Comparison of ENCODE assay signal across 8 cellular contexts in the genomic region with DNA sequence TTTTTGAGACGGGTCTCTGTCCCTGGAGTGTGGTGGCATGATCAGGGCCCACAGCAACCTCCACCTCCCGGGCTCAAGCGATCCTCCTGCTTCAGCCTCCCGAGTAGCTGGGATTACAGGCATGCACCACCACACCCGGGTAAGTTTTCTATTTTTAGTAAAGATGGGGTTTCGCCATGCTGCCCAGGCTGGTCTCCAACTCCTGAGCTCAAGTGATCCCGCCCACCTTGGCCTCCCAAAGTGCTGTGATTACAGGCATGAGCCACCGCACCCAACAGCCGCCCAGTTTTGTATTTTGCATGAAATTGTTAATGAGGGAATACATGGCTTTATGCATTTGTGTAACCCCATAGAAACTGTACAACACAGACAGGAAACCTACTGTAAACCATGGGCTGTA. TPM values are rescaled to one million over a fixed set of nuclear protein-coding genes. Genes with fewer than 3 reads are reported as not detected.
DNase-seq lines count a peak whose midpoint lies in the region; ATAC-seq and TF ChIP-seq lines count a peak whose summit lies in the region.

No MANE protein-coding gene starts in this region.

- H3K9me3 ChIP-seq in CD8-positive, alpha-beta T cell (ENCODE audit: low read length), result no peaks in the 10 kb centered on the region

- no peaks in the 10 kb centered on the region for H3K27me3 Mint-ChIP-seq in CD8-positive, alpha-beta T cell (ENCODE audit: low read depth)
- peaks cover 2% of the 10 kb centered on the region for H3K27me3 Mint-ChIP-seq in IgD-negative memory B cell
- H3K27me3 Mint-ChIP-seq in neural crest cell (ENCODE audit: low read depth), result peaks cover 4% of the 10 kb centered on the region

- ATAC-seq in CD8-positive, alpha-beta T cell, result no peak
- ATAC-seq in HG02973 (IDR thresholded peaks at IDR 0.05; ENCODE audit: unreplicated experiment), result no peak
- ATAC-seq in GM21390 (IDR thresholded peaks at IDR 0.05; ENCODE audit: unreplicated experiment), result no peak

- no peaks in the 10 kb centered on the region for H3K9me3 Mint-ChIP-seq in CD8-positive, alpha-beta T cell
- no peaks in the 10 kb centered on the region for H3K9me3 Mint-ChIP-seq in IgD-negative memory B cell
- no peaks in the 10 kb centered on the region for H3K9me3 Mint-ChIP-seq in neural crest cell

- no peak overlapping the region for H3K27ac ChIP-seq in CD8-positive, alpha-beta T cell (ENCODE audit: low read depth, low read length)

- H3K27me3 ChIP-seq in CD8-positive, alpha-beta T cell (ENCODE audit: insufficient read depth, low read length), result no peaks in the 10 kb centered on the region

- intact Hi-C loops in CD8-positive, alpha-beta T cell (cut with DNase I, micrococcal nuclease), result loop anchor here (1.0 to 5.0 kb wide), 5 partner anchors 42 to 205 kb away; a partner anchor contains a TSS

- H3K27ac Mint-ChIP-seq in CD8-positive, alpha-beta T cell, result peak overlapping the region; percentile 76
- H3K27ac Mint-ChIP-seq in IgD-negative memory B cell (peak overlapping the region; percentile 97 to 99 (median 99)), neural crest cell (ENCODE audit: unreplicated experiment) (no peak overlapping the region)

- TF ChIP-seq CTCF in CD8-positive, alpha-beta T cell (IDR thresholded peaks at IDR 0.05), result no peak
- TF ChIP-seq CTCF in astrocyte of the spinal cord (IDR thresholded peaks at IDR 0.05; ENCODE audit: low read depth, low read length) (no peak), neural crest cell (conservative IDR thresholded peaks at IDR 0.05) (no peak)

- no peak overlapping the region for H3K4me3 ChIP-seq in CD8-positive, alpha-beta T cell (ENCODE audit: low read depth, low read length)
- H3K4me3 ChIP-seq in astrocyte of the spinal cord (ENCODE audit: low read depth, low read length), result peak overlapping the region; percentile 21

- H3K36me3 ChIP-seq in CD8-positive, alpha-beta T cell (ENCODE audit: insufficient read depth, low read length), result no peaks in the 10 kb centered on the region

- peak overlapping the region; percentile 87 for H3K4me3 Mint-ChIP-seq in CD8-positive, alpha-beta T cell
- peak overlapping the region; percentile 87 to 97 (median 92) for H3K4me3 Mint-ChIP-seq in IgD-negative memory B cell
- H3K4me3 Mint-ChIP-seq in neural crest cell, result peak overlapping the region; percentile 63

- in situ Hi-C loops in astrocyte of the spinal cord (cut with HindIII; ENCODE audit: low sequenced_read_pairs), result no loop called here

- peaks cover 29% of the 10 kb centered on the region for H3K4me1 Mint-ChIP-seq in CD8-positive, alpha-beta T cell (ENCODE audit: low read depth)
- H3K4me1 Mint-ChIP-seq in IgD-negative memory B cell (peaks cover 30 to 35% (median 31%) of the 10 kb centered on the region in 3 donors), neural crest cell (peaks cover 33% of the 10 kb centered on the region)

- peaks cover 13% of the 10 kb centered on the region for H3K4me1 ChIP-seq in CD8-positive, alpha-beta T cell (ENCODE audit: insufficient read depth, low read length)

- POLR2A ChIA-PET in CD8-positive, alpha-beta T cell (lab: Charles Lee), result interaction anchor here (0.7 to 10.2 kb wide), 5 partner anchors 11 to 91 kb away, joined by 3 to 100 read pairs (median 5); a partner anchor contains a TSS

- CTCF ChIA-PET in CD8-positive, alpha-beta T cell (lab: Charles Lee), result interaction anchor here (0.9 to 11.6 kb wide), 2 partner anchors 21 to 166 kb away, joined by 3 to 205 read pairs; no protein-coding TSS in a partner anchor

- H3K36me3 Mint-ChIP-seq in CD8-positive, alpha-beta T cell, result peaks cover 24% of the 10 kb centered on the region
- peaks cover 3% of the 10 kb centered on the region for H3K36me3 Mint-ChIP-seq in IgD-negative memory B cell
- peaks cover 10% of the 10 kb centered on the region for H3K36me3 Mint-ChIP-seq in neural crest cell (ENCODE audit: low read depth)

- no peak for DNase-seq in CD8-positive, alpha-beta T cell
- DNase-seq in astrocyte of the spinal cord (ENCODE audit: low read depth, low spot score) (no peak), neural crest cell (ENCODE audit: low read depth, low spot score) (no peak), T-helper 9 cell (no peak), C1 segment of cervical spinal cord (lab: John Stamatoyannopoulos, UW) (no peak)

RNA-seq across cellular contexts. Expression of a gene that starts 2.8 kb away (rescaled TPM):
- 100 to 1,000 TPM; 432 to 440 TPM for total RNA-seq in CD8-positive, alpha-beta T cell
- polyA plus RNA-seq in IgD-negative memory B cell, result 123 TPM
- 10.2 and 10.7 TPM in 2 replicates for total RNA-seq in neural crest cell

RNA-seq across cellular contexts. Expression of a gene that starts 6.0 kb away (rescaled TPM):
- 10 to 100 TPM; 34.4 to 35.3 TPM for total RNA-seq in CD8-positive, alpha-beta T cell
- polyA plus RNA-seq in IgD-negative memory B cell, result 91.4 TPM
- total RNA-seq in neural crest cell, result 116 and 124 TPM in 2 replicates

RNA-seq across cellular contexts. Expression of a gene that starts 15.6 kb away (rescaled TPM):
- 1 to 10 TPM; 6.2 to 6.3 TPM for total RNA-seq in CD8-positive, alpha-beta T cell
- 1.2 TPM for polyA plus RNA-seq in IgD-negative memory B cell
- total RNA-seq in neural crest cell, result 11.4 and 11.8 TPM in 2 replicates

RNA-seq across cellular contexts. Expression of a gene that starts 24.4 kb away (rescaled TPM):
- not detected for total RNA-seq in CD8-positive, alpha-beta T cell
- polyA plus RNA-seq in IgD-negative memory B cell, result not detected
- total RNA-seq in neural crest cell, result not detected in 2 replicates

RNA-seq across cellular contexts. Expression of a gene that starts 42.8 kb away (rescaled TPM):
- 10 to 100 TPM; 49.1 to 56.3 TPM for total RNA-seq in CD8-positive, alpha-beta T cell
- polyA plus RNA-seq in IgD-negative memory B cell, result 12.2 TPM
- 168 and 173 TPM in 2 replicates for total RNA-seq in neural crest cell

Comparison
In these comparisons a context has a peak if more than half of its experiments do, and no peak if none do; other contexts are left out.
1. RNA of a gene that starts 2.8 kb away (total RNA-seq): 432 to 440 TPM in CD8-positive, alpha-beta T cell; 10.2 to 10.7 TPM in neural crest cell; every median in the first group is over 10 times any median in the second.
2. Peak in every context shown above with its lines, with median percentiles within 50 percentile points of each other: H3K4me3 Mint-ChIP-seq.